18 cellular contexts compared by ENCODE assay signal in genomic region chr1:107389410-107390075, GRCh38.
DNase-seq lines count a peak whose midpoint lies in the region; ATAC-seq, FAIRE-seq and TF ChIP-seq lines count a peak whose summit lies in the region.
"Had no signal": no experiment of that assay in that cellular context is flagged by ENCODE, and none has a peak within 500 bp of the region (broad histone marks: within the 10 kb centered on the region; RNA-seq: fewer than 3 reads in every experiment).

No MANE protein-coding gene starts in this region.

- DNase-seq in AG10803 (ENCODE audit: low read depth) (peak; percentile 8), bronchial epithelial cell (ENCODE audit: low read depth) (no peak), esophagus muscularis mucosa (ENCODE audit: extremely low spot score) (no peak), COR-L47 (lab: John Stamatoyannopoulos, UW) (no peak), testis (no peak)
- DNase-seq: activated gamma-delta T cell; effector CD8-positive, alpha-beta T cell; foreskin keratinocyte; HCEC 1CT; mesendoderm; NCI-H446 treated with DMSO at 0.1 percent for 48 hours; PC-3; SK-N-SH; spleen had no signal

- 78% methylated on average over 13 of the region's 13 CpGs for WGBS in esophagus muscularis mucosa
- WGBS in testis, 2 donors, result 52 to 56% methylated on average over 13 of the region's 13 CpGs

- no peaks in the 10 kb centered on the region for H3K36me3 ChIP-seq in bronchial epithelial cell (ENCODE audit: control insufficient read depth, insufficient read depth, low read length)
- H3K36me3 ChIP-seq in esophagus muscularis mucosa, result no peaks in the 10 kb centered on the region
- H3K36me3 ChIP-seq in testis (ENCODE audit: low read depth, missing control alignments), result no peaks in the 10 kb centered on the region
- H3K36me3 ChIP-seq: spleen had no signal

- FAIRE-seq in bronchial epithelial cell (lab: Jason Lieb, UNC), result peak; percentile 92
- FAIRE-seq: D721Med had no signal

- H3K4me3 ChIP-seq in AG10803 (ENCODE audit: low read length) (peak overlapping the region; percentile 44), bronchial epithelial cell (ENCODE audit: low read depth, low read length) (no peak overlapping the region), esophagus muscularis mucosa (no peak overlapping the region), testis (no peak overlapping the region)

- TF ChIP-seq EP300 in esophagus muscularis mucosa (IDR thresholded peaks at IDR 0.05), result no peak

- no peak overlapping the region for H3K27ac ChIP-seq in esophagus muscularis mucosa (replicated peaks in 1 of 4)
- no peak overlapping the region for H3K27ac ChIP-seq in testis
- H3K27ac ChIP-seq: foreskin keratinocyte, spleen had no signal

- H3K9me3 ChIP-seq in esophagus muscularis mucosa, result no peaks in the 10 kb centered on the region
- no peaks in the 10 kb centered on the region for H3K9me3 ChIP-seq in testis
- H3K9me3 ChIP-seq: SK-N-SH, spleen had no signal

- H3K27me3 ChIP-seq in bronchial epithelial cell (ENCODE audit: control insufficient read depth, insufficient read depth, low read length) (no peaks in the 10 kb centered on the region), esophagus muscularis mucosa (no peaks in the 10 kb centered on the region), testis (no peaks in the 10 kb centered on the region)
- H3K27me3 ChIP-seq: foreskin keratinocyte had no signal

- TF ChIP-seq POLR2A in esophagus muscularis mucosa (IDR thresholded peaks at IDR 0.05; ENCODE audit: low read depth) (no peak), testis (IDR thresholded peaks at IDR 0.05) (no peak)

- intact Hi-C loops in esophagus muscularis mucosa (cut with DNase I), result no loop called here
- intact Hi-C loops in testis (cut with DNase I; ENCODE audit: low total_unique reads), result no loop called here

- peak; percentile 53 for ATAC-seq in GM18870 (IDR thresholded peaks at IDR 0.05; ENCODE audit: unreplicated experiment)
- ATAC-seq in HG03045 (IDR thresholded peaks at IDR 0.05; ENCODE audit: unreplicated experiment), result peak; percentile 64
- ATAC-seq in HG02798 (IDR thresholded peaks at IDR 0.05; ENCODE audit: poor library complexity, unreplicated experiment), result no peak
- ATAC-seq: foreskin keratinocyte, PC-3 had no signal

- TF ChIP-seq CTCF in AG10803 (conservative IDR thresholded peaks at IDR 0.05; ENCODE audit: low read length) (no peak), bronchial epithelial cell (IDR thresholded peaks at IDR 0.05; ENCODE audit: insufficient read depth, low read length, severe bottlenecking) (no peak), esophagus muscularis mucosa (IDR thresholded peaks at IDR 0.05) (no peak), testis (IDR thresholded peaks at IDR 0.05) (no peak)

- H3K4me1 ChIP-seq in esophagus muscularis mucosa (no peaks in the 10 kb centered on the region), testis (no peaks in the 10 kb centered on the region)
- H3K4me1 ChIP-seq: foreskin keratinocyte, spleen had no signal
